8 cellular contexts compared by ENCODE assay signal in genomic region chr13:112606125-112607001, GRCh38. TPM values are rescaled to one million over a fixed set of nuclear protein-coding genes. Genes with fewer than 3 reads are reported as not detected.
A peak's percentile ranks its signal among the peaks of the same experiment; 100 is the strongest.
DNase-seq lines count a peak whose midpoint lies in the region; ATAC-seq and TF ChIP-seq lines count a peak whose summit lies in the region.

No MANE protein-coding gene starts in this region.

- TF ChIP-seq CTCF in kidney epithelial cell (IDR thresholded peaks at IDR 0.05; ENCODE audit: insufficient read depth, low read length, poor library complexity, severe bottlenecking) = peak; percentile 56

- H3K36me3 ChIP-seq in kidney epithelial cell (ENCODE audit: control insufficient read depth, insufficient read depth, low read length) = no peaks in the 10 kb centered on the region

- DNase-seq in AG08396 (ENCODE audit: low spot score) (peak; percentile 96), NCI-H2196 treated with DMSO at 0.1 percent for 48 hours (lab: John Stamatoyannopoulos, UW; ENCODE audit: unreplicated experiment) (peak; percentile 61), cerebellum (ENCODE audit: low spot score) (peak; percentile 93), kidney epithelial cell (ENCODE audit: low read depth) (peak; percentile 34)
- DNase-seq in activated CD4-positive, CD25-positive, alpha-beta regulatory T cell treated with anti-CD3 and anti-CD28 coated beads, Interleukin-2, amount 50 U/mL, for 72 hours = peak; percentile 93
- peak; percentile 95 for DNase-seq in stimulated activated CD4-positive, alpha-beta T cell treated with anti-CD3 and anti-CD28 coated beads, Interleukin-15, amount 100 ng/mL, for 24 hours

- peak overlapping the region; percentile 41 for H3K4me3 ChIP-seq in kidney epithelial cell (ENCODE audit: low read depth, low read length)

- ATAC-seq in GM18868 (IDR thresholded peaks at IDR 0.05; ENCODE audit: unreplicated experiment) (peak; percentile 100), HG03108 (IDR thresholded peaks at IDR 0.05; ENCODE audit: unreplicated experiment) (peak; percentile 100)

- H3K27me3 ChIP-seq in kidney epithelial cell (ENCODE audit: control insufficient read depth, insufficient read depth, low read length) = peaks cover 6% of the 10 kb centered on the region

RNA-seq across cellular contexts. Expression of gene TUBGCP3, which starts 18.4 kb away (rescaled TPM):
- total RNA-seq in cerebellum (45.8 TPM), kidney epithelial cell (17.3 and 18.0 TPM in 2 replicates)

Comparison
In these comparisons a context has a peak if more than half of its experiments do, and no peak if none do; other contexts are left out.
1. Peak in every context shown above with its lines: DNase-seq, ATAC-seq and H3K4me3 ChIP-seq.
2. DNase-seq: peak in every context shown above with its lines; median percentile 96 in AG08396; 95 in stimulated activated CD4-positive, alpha-beta T cell treated with anti-CD3 and anti-CD28 coated beads, Interleukin-15, amount 100 ng/mL, for 24 hours; 93 in activated CD4-positive, CD25-positive, alpha-beta regulatory T cell treated with anti-CD3 and anti-CD28 coated beads, Interleukin-2, amount 50 U/mL, for 72 hours; 93 in cerebellum; 61 in NCI-H2196 treated with DMSO at 0.1 percent for 48 hours; 34 in kidney epithelial cell.